ENCODE assay signal across 8 cellular contexts in genomic region chr2:239222346-239223028, GRCh38.
A peak's percentile ranks its signal among the peaks of the same experiment; 100 is the strongest.
DNase-seq lines count a peak whose midpoint lies in the region; ATAC-seq, FAIRE-seq and TF ChIP-seq lines count a peak whose summit lies in the region.

No MANE protein-coding gene starts in this region.

- 4 to 8% methylated on average over 8 of the region's 8 CpGs for WGBS in aorta, 2 donors

- H3K36me3 Mint-ChIP-seq in mesothelial cell of epicardium = no peaks in the 10 kb centered on the region

- FAIRE-seq in bronchial epithelial cell (lab: Jason Lieb, UNC) (no peak), RCC 7860 (lab: Jason Lieb, UNC) (no peak)

- no peaks in the 10 kb centered on the region for H3K9me3 Mint-ChIP-seq in mesothelial cell of epicardium

- ATAC-seq in Right ventricle myocardium inferior = peak; percentile 45
- peak; percentile 63 for ATAC-seq in aorta (ENCODE audit: low FRiP score)

- H3K27me3 ChIP-seq in bronchial epithelial cell (ENCODE audit: control insufficient read depth, insufficient read depth, low read length) (no peaks in the 10 kb centered on the region), aorta (ENCODE audit: control insufficient read depth in 1 of 2, insufficient read depth in 2 of 2, low read length in 1 of 2) (no peaks in the 10 kb centered on the region), BE2C (no peaks in the 10 kb centered on the region)

- TF ChIP-seq CTCF in bronchial epithelial cell (IDR thresholded peaks at IDR 0.05; ENCODE audit: insufficient read depth, low read length, severe bottlenecking) (no peak), mesothelial cell of epicardium (IDR thresholded peaks at IDR 0.05; ENCODE audit: unreplicated experiment) (no peak), BE2C (IDR thresholded peaks at IDR 0.05; ENCODE audit: low read depth, low read length) (no peak)

- H3K4me3 ChIP-seq in bronchial epithelial cell (ENCODE audit: low read depth, low read length) = no peak overlapping the region
- no peak overlapping the region for H3K4me3 ChIP-seq in aorta (ENCODE audit: low read length in 2 of 2)
- no peak overlapping the region for H3K4me3 ChIP-seq in BE2C (ENCODE audit: low read depth, low read length)

- H3K4me3 Mint-ChIP-seq in mesothelial cell of epicardium = no peak overlapping the region

- no peak for DNase-seq in Right ventricle myocardium inferior (ENCODE audit: missing footprints)
- DNase-seq in cardiac septum (ENCODE audit: low spot score) = no peak
- peak; percentile 13 for DNase-seq in bronchial epithelial cell (ENCODE audit: low read depth)
- no peak for DNase-seq in mesothelial cell of epicardium (ENCODE audit: low spot score in 2 of 2, unreplicated experiment in 2 of 2)
- no peak for DNase-seq in aorta
- no peak for DNase-seq in ecto neural progenitor cell (ENCODE audit: low spot score)
- no peak for DNase-seq in RCC 7860 (ENCODE audit: low spot score)
- DNase-seq in BE2C = no peak

- intact Hi-C loops in Right ventricle myocardium inferior (cut with DNase I) = no loop called here
- intact Hi-C loops in cardiac septum (cut with DNase I) = no loop called here
- intact Hi-C loops in aorta (cut with DNase I) = loop anchor here (5.0 to 10.0 kb wide), 3 partner anchors 70 to 180 kb away; partner anchors contain the start of gene HDAC4 (in 1 of the 2)

- no peaks in the 10 kb centered on the region for H3K27me3 Mint-ChIP-seq in mesothelial cell of epicardium (ENCODE audit: low read depth)

- H3K4me1 ChIP-seq in aorta (ENCODE audit: control insufficient read depth in 1 of 2, insufficient read depth in 2 of 2, low read length in 2 of 2) (peaks cover 0 to 2% of the 10 kb centered on the region in 2 donors), BE2C (peaks cover 17% of the 10 kb centered on the region)

- H3K9me3 ChIP-seq in aorta (ENCODE audit: control insufficient read depth, low read length) (no peaks in the 10 kb centered on the region), BE2C (no peaks in the 10 kb centered on the region)

- peak overlapping the region; percentile 29 to 95 for H3K27ac ChIP-seq in aorta (ENCODE audit: low read depth in 1 of 2, low read length in 2 of 2)

- no peaks in the 10 kb centered on the region for H3K36me3 ChIP-seq in bronchial epithelial cell (ENCODE audit: control insufficient read depth, insufficient read depth, low read length)
- no peaks in the 10 kb centered on the region for H3K36me3 ChIP-seq in aorta (ENCODE audit: control insufficient read depth in 1 of 2, insufficient read depth in 2 of 2, low read length in 1 of 2)
- H3K36me3 ChIP-seq in BE2C = no peaks in the 10 kb centered on the region

- peak overlapping the region; percentile 99 for H3K27ac Mint-ChIP-seq in mesothelial cell of epicardium

- peaks cover 59% of the 10 kb centered on the region for H3K4me1 Mint-ChIP-seq in mesothelial cell of epicardium

Comparison
In these comparisons a context has a peak if more than half of its experiments do, and no peak if none do; other contexts are left out.
1. intact Hi-C loops: an anchor here in aorta (5.0 to 10.0 kb wide); none called in Right ventricle myocardium inferior and cardiac septum.